8 cellular contexts compared by ENCODE assay signal in the genomic region with DNA sequence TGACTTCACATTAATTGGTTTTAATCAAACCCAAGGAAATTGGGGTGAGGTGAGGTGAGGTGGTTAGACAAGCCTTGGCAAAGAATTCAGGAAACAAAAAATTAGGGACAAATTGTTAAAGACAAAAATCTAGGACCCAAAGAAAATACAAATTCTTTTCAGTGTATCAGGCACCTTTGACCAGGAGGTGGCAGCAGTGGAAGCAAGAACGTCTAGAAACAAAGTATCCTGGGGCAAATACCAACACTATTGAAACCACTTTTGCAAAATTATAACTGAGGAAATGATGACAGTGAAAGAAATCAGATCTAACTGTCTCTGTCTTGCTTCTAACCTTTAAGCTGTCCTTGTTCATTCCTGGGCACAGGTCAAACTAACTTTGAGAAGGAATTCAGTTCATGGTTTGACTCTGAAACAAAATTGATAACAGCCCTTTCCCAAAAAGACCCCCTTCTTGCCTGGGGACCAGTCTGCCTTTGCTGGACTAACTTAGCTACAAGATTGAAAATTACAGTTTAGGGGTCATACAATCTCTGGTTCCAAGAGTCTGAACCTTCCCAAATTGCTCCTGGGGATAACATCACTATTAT. TPM values are rescaled to one million over a fixed set of nuclear protein-coding genes. Genes with fewer than 3 reads are reported as not detected.
DNase-seq lines count a peak whose midpoint lies in the region; ATAC-seq, FAIRE-seq and TF ChIP-seq lines count a peak whose summit lies in the region.

No MANE protein-coding gene starts in this region.

- H3K79me2 ChIP-seq in endothelial cell of umbilical vein (ENCODE audit: control insufficient read depth, insufficient read depth, low read length): no peaks in the 10 kb centered on the region

- no peak overlapping the region for H3K4me2 ChIP-seq in endothelial cell of umbilical vein (ENCODE audit: insufficient read depth, low read length)

- no peak overlapping the region for H3K4me3 Mint-ChIP-seq in neural crest cell

- in situ Hi-C loops in ACHN (cut with HindIII; ENCODE audit: low pct_ligation_motif_present, low pct_unique_long_range_greater_than_20kb, low sequenced_read_pairs): no loop called here

- BruUV-seq in endothelial cell of umbilical vein (replicated peaks; lab: Mats Ljungman, UMichigan): no TSS peak

- DNase-seq in ACHN: peak; percentile 41
- peak; percentile 42 for DNase-seq in GM10266 (ENCODE audit: extremely low spot score)
- DNase-seq in M059J (ENCODE audit: low read depth): peak; percentile 60
- DNase-seq in endothelial cell of umbilical vein (ENCODE audit: low read depth, low spot score): peak; percentile 55
- peak; percentile 53 for DNase-seq in neural crest cell (ENCODE audit: low read depth, low spot score)

- ATAC-seq in GM18909 (IDR thresholded peaks at IDR 0.05; ENCODE audit: poor library complexity, unreplicated experiment) (no peak), HG03378 (IDR thresholded peaks at IDR 0.05; ENCODE audit: unreplicated experiment) (no peak)

- CTCF ChIA-PET in endothelial cell of umbilical vein (lab: Charles Lee): interaction anchor here (0.7 to 14.5 kb wide), 7 partner anchors 14 to 194 kb away, joined by 3 to 251 read pairs (median 9); no protein-coding TSS in a partner anchor

- H3K9me3 Mint-ChIP-seq in neural crest cell: no peaks in the 10 kb centered on the region

- H3K4me1 Mint-ChIP-seq in neural crest cell: no peaks in the 10 kb centered on the region

- FAIRE-seq in endothelial cell of umbilical vein (lab: Jason Lieb, UNC): peak; percentile 80

- intact Hi-C loops in endothelial cell of umbilical vein (cut with micrococcal nuclease): loop anchor here (1.0 kb wide), 3 partner anchors 27 to 195 kb away; no protein-coding TSS in a partner anchor

- H4K20me1 ChIP-seq in endothelial cell of umbilical vein (replicated peaks; ENCODE audit: control insufficient read depth, extremely low read depth, insufficient read depth, low read length): no peaks in the 10 kb centered on the region

- H3K27me3 ChIP-seq in endothelial cell of umbilical vein (ENCODE audit: control insufficient read depth in 2 of 2, insufficient read depth in 2 of 2, low read length in 2 of 2): no peaks in the 10 kb centered on the region

- H3K27ac ChIP-seq in endothelial cell of umbilical vein (ENCODE audit: insufficient read depth, low read depth, low read length): no peak overlapping the region

- no peaks in the 10 kb centered on the region for H3K9me3 ChIP-seq in endothelial cell of umbilical vein (replicated peaks; ENCODE audit: control insufficient read depth, insufficient read depth, low read length)

- H2AFZ ChIP-seq in endothelial cell of umbilical vein (ENCODE audit: low read depth, low read length): no peak overlapping the region

- H3K27ac Mint-ChIP-seq in neural crest cell (ENCODE audit: unreplicated experiment): no peak overlapping the region

- no peak overlapping the region for H3K9ac ChIP-seq in endothelial cell of umbilical vein (replicated peaks; ENCODE audit: extremely low read depth, insufficient read depth, low read length)

- no peak for TF ChIP-seq POLR2A in endothelial cell of umbilical vein (IDR thresholded peaks at IDR 0.05; ENCODE audit: low read depth, low read length)

- POLR2A ChIA-PET in endothelial cell of umbilical vein (lab: Charles Lee): no interaction called here

- H3K27me3 Mint-ChIP-seq in neural crest cell (ENCODE audit: low read depth): peaks cover 4% of the 10 kb centered on the region

- no peaks in the 10 kb centered on the region for H3K36me3 Mint-ChIP-seq in neural crest cell (ENCODE audit: low read depth)

- peak; percentile 68 for TF ChIP-seq CTCF in GM10266 (IDR thresholded peaks at IDR 0.05; ENCODE audit: control insufficient read depth, insufficient read depth, low read depth, missing control alignments)
- peak; percentile 54; the same call in 1 of the 2 replicates for TF ChIP-seq CTCF in WI38 (IDR thresholded peaks at IDR 0.05; ENCODE audit: low read depth, low read length)
- TF ChIP-seq CTCF in endothelial cell of umbilical vein (IDR thresholded peaks at IDR 0.05; ENCODE audit: extremely low read depth in 1 of 2, insufficient read depth in 1 of 2, low read depth in 1 of 2, low read length in 2 of 2): peak; percentile 54 to 61
- peak; percentile 85 for TF ChIP-seq CTCF in neural crest cell (conservative IDR thresholded peaks at IDR 0.05)

- no peaks in the 10 kb centered on the region for H3K9me1 ChIP-seq in endothelial cell of umbilical vein (replicated peaks; ENCODE audit: control insufficient read depth, extremely low read depth, insufficient read depth, low read length)

- no peaks in the 10 kb centered on the region for H3K4me1 ChIP-seq in endothelial cell of umbilical vein (ENCODE audit: control insufficient read depth, extremely low read depth, insufficient read depth, low read length)

- no peaks in the 10 kb centered on the region for H3K36me3 ChIP-seq in endothelial cell of umbilical vein (ENCODE audit: control insufficient read depth in 2 of 2, extremely low read depth in 1 of 2, insufficient read depth in 2 of 2, low read length in 2 of 2)

- dilution Hi-C loops in endothelial cell of umbilical vein (cut with MboI; ENCODE audit: extremely low pct_ligation_motif_present, low sequenced_read_pairs): no loop called here

- H3K4me3 ChIP-seq in WI38 (ENCODE audit: low read depth, low read length): no peak overlapping the region
- no peak overlapping the region for H3K4me3 ChIP-seq in endothelial cell of umbilical vein (replicated peaks in 1 of 3; ENCODE audit: insufficient read depth in 1 of 3, low read depth in 1 of 3, low read length in 3 of 3)

TF ChIP-seq in endothelial cell of umbilical vein, 7 proteins besides CTCF, POLR2A, EP300 and RAD21:
- TF ChIP-seq MYC (IDR thresholded peaks at IDR 0.05; ENCODE audit: low read depth, low read length) (no peak), GATA2 (IDR thresholded peaks at IDR 0.05; ENCODE audit: insufficient read depth, insufficient read length, low read depth, low read length) (no peak), POLR2AphosphoS5 (IDR thresholded peaks at IDR 0.05; ENCODE audit: insufficient read depth, low read depth, low read length) (no peak), FOS (IDR thresholded peaks at IDR 0.05; ENCODE audit: borderline replicate concordance, insufficient read depth, low read length) (no peak), MAX (IDR thresholded peaks at IDR 0.05; ENCODE audit: insufficient read depth, insufficient read length) (no peak), JUN (IDR thresholded peaks at IDR 0.05; ENCODE audit: borderline replicate concordance, insufficient read depth, insufficient read length, low read depth) (no peak), EZH2 (IDR thresholded peaks at IDR 0.05; ENCODE audit: borderline replicate concordance, low read depth, low read length, severe bottlenecking) (no peak)
TF ChIP-seq in endothelial cell of umbilical vein: peak in this region for 0.

RNA-seq across cellular contexts. Expression of gene ALKBH8, which starts 11.1 kb away (rescaled TPM):
- total RNA-seq in M059J (2014; rRNA removed; shearing (Covaris generic)): 10.0 and 11.1 TPM in 2 replicates
- total RNA-seq in endothelial cell of umbilical vein (9.8 and 10.2 TPM in 2 replicates), neural crest cell (11.0 and 13.4 TPM in 2 replicates)
- polyA plus RNA-seq in endothelial cell of umbilical vein: 1.5 and 2.6 TPM in 2 replicates
- polyA plus RNA-seq in endothelial cell of umbilical vein (2011; cell fraction: cytosol; rRNA removed): 2.9 and 3.3 TPM in 2 replicates
- polyA plus RNA-seq in endothelial cell of umbilical vein (2011; cell fraction: nucleus; rRNA removed): 5.3 and 11.3 TPM in 2 replicates
- polyA plus RNA-seq in endothelial cell of umbilical vein (2012): 7.7 and 16.2 TPM in 2 replicates
- polyA minus RNA-seq in endothelial cell of umbilical vein: 7.5 and 10.9 TPM in 2 replicates
- polyA minus RNA-seq in endothelial cell of umbilical vein (2011; cell fraction: cytosol; rRNA and poly(A)+ RNA removed): 4.0 TPM
- polyA minus RNA-seq in endothelial cell of umbilical vein (2011; cell fraction: nucleus; rRNA and poly(A)+ RNA removed): 10.4 and 13.1 TPM in 2 replicates

RNA-seq across cellular contexts. Expression of gene ELMOD1, which starts 14.4 kb away (rescaled TPM):
- total RNA-seq in M059J (2014; rRNA removed; shearing (Covaris generic)): 0.39 TPM in 1 of 2 replicates, not detected in the other
- total RNA-seq in endothelial cell of umbilical vein (0.53 and 2.4 TPM in 2 replicates), neural crest cell (0.40 and 0.43 TPM in 2 replicates)
- polyA plus RNA-seq in endothelial cell of umbilical vein: 0.80 and 1.6 TPM in 2 replicates
- polyA plus RNA-seq in endothelial cell of umbilical vein (2011; cell fraction: cytosol; rRNA removed): 1.7 and 1.8 TPM in 2 replicates
- 2.2 and 2.9 TPM in 2 replicates for polyA plus RNA-seq in endothelial cell of umbilical vein (2011; cell fraction: nucleus; rRNA removed)
- polyA plus RNA-seq in endothelial cell of umbilical vein (2012): 24.3 and 30.3 TPM in 2 replicates
- 1.4 and 1.6 TPM in 2 replicates for polyA minus RNA-seq in endothelial cell of umbilical vein
- polyA minus RNA-seq in endothelial cell of umbilical vein (2011; cell fraction: cytosol; rRNA and poly(A)+ RNA removed): not detected
- polyA minus RNA-seq in endothelial cell of umbilical vein (2011; cell fraction: nucleus; rRNA and poly(A)+ RNA removed): 2.5 and 3.7 TPM in 2 replicates
